20 cellular contexts compared by ENCODE assay signal in genomic region chr2:229463941-229464340, GRCh38.
"Had no signal": no experiment of that assay in that cellular context is flagged by ENCODE, and none has a peak within 500 bp of the region (broad histone marks: within the 10 kb centered on the region; RNA-seq: fewer than 3 reads in every experiment).

No MANE protein-coding gene starts in this region.

- H3K36me3 ChIP-seq: heart left ventricle, neutrophil, right lobe of liver, spleen, tibial artery had no signal

- H3K27me3 ChIP-seq: heart left ventricle, neutrophil, right lobe of liver, spleen, tibial artery had no signal

- ATAC-seq: heart left ventricle; left lobe of liver; mucosa of descending colon; naive thymus-derived CD8-positive, alpha-beta T cell; right lobe of liver; stimulated activated memory B cell treated with anti-CD40 and anti-IgM and Interleukin-4, amounts not matched to agents 10 μg/mL and 1 μg/mL and 100 μg/mL, for 72 hours had no signal

- H3K9me3 ChIP-seq: mucosa of descending colon, neutrophil, psoas muscle, right lobe of liver, tibial artery had no signal

- H3K27ac ChIP-seq: heart left ventricle, neutrophil, psoas muscle, right lobe of liver, spleen, tibial artery had no signal

- DNase-seq: cerebellar nuclear complex; dermis blood vessel endothelial cell; foreskin melanocyte; heart left ventricle; hippocampal formation; kidney glomerular epithelial cell; mammary epithelial cell; mucosa of descending colon; naive thymus-derived CD8-positive, alpha-beta T cell; psoas muscle; retina; right lobe of liver; spleen; stimulated activated CD4-positive, alpha-beta T cell treated with anti-CD3 and anti-CD28 coated beads, Interleukin-15, amount 100 ng/mL, for 24 hours; stimulated activated CD4-positive, alpha-beta T cell treated with anti-CD3 and anti-CD28 coated beads, Interleukin-1b, Interleukin-23, amount 100 ng/mL, for 48 hours; stimulated activated CD4-positive, alpha-beta T cell treated with anti-CD3 and anti-CD28 coated beads, Interleukin-4, amount 100 ng/mL, for 24 hours had no signal

- H3K4me1 ChIP-seq: heart left ventricle, psoas muscle, right lobe of liver, spleen, tibial artery had no signal

- H3K4me3 ChIP-seq: heart left ventricle, mucosa of descending colon, psoas muscle, right lobe of liver, spleen, tibial artery had no signal
